1 cellular context compared by ENCODE assay signal in genomic region chr1:7993593-7994479, GRCh38.
TF ChIP-seq lines count a peak whose summit lies in the region.

No MANE protein-coding gene starts in this region.

TF ChIP-seq in H1, 55 proteins besides CTCF, POLR2A, EP300 and RAD21:
- TF ChIP-seq, protein P1, sequence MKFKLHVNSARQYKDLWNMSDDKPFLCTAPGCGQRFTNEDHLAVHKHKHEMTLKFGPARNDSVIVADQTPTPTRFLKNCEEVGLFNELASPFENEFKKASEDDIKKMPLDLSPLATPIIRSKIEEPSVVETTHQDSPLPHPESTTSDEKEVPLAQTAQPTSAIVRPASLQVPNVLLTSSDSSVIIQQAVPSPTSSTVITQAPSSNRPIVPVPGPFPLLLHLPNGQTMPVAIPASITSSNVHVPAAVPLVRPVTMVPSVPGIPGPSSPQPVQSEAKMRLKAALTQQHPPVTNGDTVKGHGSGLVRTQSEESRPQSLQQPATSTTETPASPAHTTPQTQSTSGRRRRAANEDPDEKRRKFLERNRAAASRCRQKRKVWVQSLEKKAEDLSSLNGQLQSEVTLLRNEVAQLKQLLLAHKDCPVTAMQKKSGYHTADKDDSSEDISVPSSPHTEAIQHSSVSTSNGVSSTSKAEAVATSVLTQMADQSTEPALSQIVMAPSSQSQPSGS (IDR thresholded peaks at IDR 0.05; ENCODE audit: low read length) = no peak
TF ChIP-seq in H1: peak in this region for 0.
